ENCODE assay signal across 8 cellular contexts in the genomic region with DNA sequence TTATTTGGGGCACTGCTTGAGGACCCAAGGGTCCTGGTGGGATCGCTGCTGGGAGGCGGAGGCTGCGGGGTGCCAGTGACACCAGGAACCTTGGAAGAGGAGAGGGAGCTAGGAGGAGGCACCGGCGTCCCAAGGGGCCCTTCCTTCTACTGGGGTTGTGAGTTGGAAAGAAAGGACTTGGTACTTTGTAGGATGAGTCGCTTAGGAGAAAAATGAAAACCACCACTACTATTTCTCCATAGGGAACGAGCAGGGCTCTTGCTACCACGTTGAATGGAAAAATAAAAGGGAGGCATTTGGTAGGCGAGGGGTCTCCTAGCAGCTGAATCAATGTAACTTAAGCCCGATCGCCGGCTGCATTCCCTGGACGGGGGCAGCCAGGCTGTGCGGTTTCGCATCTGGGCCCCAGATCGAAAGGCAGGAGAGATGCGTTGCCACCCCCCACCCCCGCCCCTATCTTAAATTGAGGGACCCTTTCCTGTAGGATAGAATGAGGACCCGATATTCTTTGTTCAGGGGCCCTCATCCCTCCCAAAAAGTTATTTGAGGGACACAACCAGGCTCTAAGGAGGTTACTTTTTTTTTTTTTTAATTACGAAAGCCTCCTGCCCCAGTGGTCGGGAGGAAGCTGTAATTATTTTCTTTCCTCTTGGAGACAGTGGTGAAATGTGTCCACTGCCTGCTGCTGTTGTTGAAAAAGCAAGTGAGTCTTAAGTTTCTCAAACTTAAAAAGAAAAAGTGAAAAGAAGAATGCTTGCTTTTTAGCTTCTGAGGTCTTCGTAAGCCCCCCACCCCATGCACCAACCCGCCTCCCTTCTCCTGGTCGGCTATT. TPM values are rescaled to one million over a fixed set of nuclear protein-coding genes. Genes with fewer than 3 reads are reported as not detected.
DNase-seq lines count a peak whose midpoint lies in the region; ATAC-seq, FAIRE-seq and TF ChIP-seq lines count a peak whose summit lies in the region.

No MANE protein-coding gene starts in this region.

- peak overlapping the region; percentile 63 for H3K4me3 ChIP-seq in AG04450 (ENCODE audit: low read depth, low read length)
- H3K4me3 ChIP-seq in bronchial epithelial cell (ENCODE audit: low read depth, low read length), result peak overlapping the region; percentile 65
- H3K4me3 ChIP-seq in naive thymus-derived CD4-positive, alpha-beta T cell (ENCODE audit: low read length), result no peak overlapping the region

- CTCF ChIA-PET in AG04450 (lab: Charles Lee), result interaction anchor here (0.6 to 1.5 kb wide), 5 partner anchors 9 to 115 kb away, joined by 3 to 5 read pairs (median 4); no protein-coding TSS in a partner anchor
- CTCF ChIA-PET in naive thymus-derived CD4-positive, alpha-beta T cell (lab: Charles Lee), result no interaction called here

- intact Hi-C loops in naive thymus-derived CD4-positive, alpha-beta T cell (cut with micrococcal nuclease), result loop anchor here in 1 of 2 donors (2.0 kb wide), 1 partner anchor 28 kb away; no protein-coding TSS in a partner anchor

- no peaks in the 10 kb centered on the region for H3K9me3 Mint-ChIP-seq in HFFc6
- H3K9me3 Mint-ChIP-seq in naive thymus-derived CD4-positive, alpha-beta T cell, result peaks cover 0 to 3% (median 0%) of the 10 kb centered on the region in 11 donors

- peaks cover 24% of the 10 kb centered on the region for H3K27me3 ChIP-seq in AG04450 (ENCODE audit: control insufficient read depth, insufficient read depth, low read length)
- H3K27me3 ChIP-seq in bronchial epithelial cell (ENCODE audit: control insufficient read depth, insufficient read depth, low read length), result peaks cover 1% of the 10 kb centered on the region
- H3K27me3 ChIP-seq in naive thymus-derived CD4-positive, alpha-beta T cell (ENCODE audit: control insufficient read depth in 2 of 2, insufficient read depth in 2 of 2, low read length in 2 of 2), result no peaks in the 10 kb centered on the region

- ATAC-seq in naive thymus-derived CD4-positive, alpha-beta T cell, result no peak
- no peak for ATAC-seq in GM18511 (IDR thresholded peaks at IDR 0.05; ENCODE audit: unreplicated experiment)
- ATAC-seq in GM21737 (IDR thresholded peaks at IDR 0.05; ENCODE audit: unreplicated experiment), result no peak

- no peak overlapping the region for H3K27ac Mint-ChIP-seq in HFFc6
- H3K27ac Mint-ChIP-seq in naive thymus-derived CD4-positive, alpha-beta T cell, result no peak overlapping the region

- TF ChIP-seq CTCF in AG04450 (IDR thresholded peaks at IDR 0.05; ENCODE audit: low read depth, low read length) (no peak), HFFc6 (IDR thresholded peaks at IDR 0.05) (no peak), bronchial epithelial cell (IDR thresholded peaks at IDR 0.05; ENCODE audit: insufficient read depth, low read length, severe bottlenecking) (no peak)

- DNase-seq in AG04450 (ENCODE audit: low read depth, low spot score), result no peak
- DNase-seq in HFFc6, result no peak
- no peak for DNase-seq in bronchial epithelial cell (ENCODE audit: low read depth)
- no peak for DNase-seq in naive thymus-derived CD4-positive, alpha-beta T cell
- no peak for DNase-seq in OCI-M1 (lab: John Stamatoyannopoulos, UW)
- no peak for DNase-seq in activated CD4-positive, alpha-beta T cell treated with anti-CD3 and anti-CD28 coated beads for 1 hour

- no peak for FAIRE-seq in bronchial epithelial cell (lab: Jason Lieb, UNC)

- no peaks in the 10 kb centered on the region for H3K36me3 Mint-ChIP-seq in HFFc6 (ENCODE audit: low read depth)
- peaks cover 0 to 4% (median 2%) of the 10 kb centered on the region in 5 donors for H3K36me3 Mint-ChIP-seq in naive thymus-derived CD4-positive, alpha-beta T cell

- no peak overlapping the region for H3K27ac ChIP-seq in AG04450 (ENCODE audit: low read depth, low read length)
- no peak overlapping the region for H3K27ac ChIP-seq in naive thymus-derived CD4-positive, alpha-beta T cell (ENCODE audit: low read depth, low read length)

- H3K27me3 Mint-ChIP-seq in HFFc6 (ENCODE audit: insufficient read depth), result peaks cover 58% of the 10 kb centered on the region
- H3K27me3 Mint-ChIP-seq in naive thymus-derived CD4-positive, alpha-beta T cell, result peaks cover 58 to 73% (median 68%) of the 10 kb centered on the region in 5 donors

- H3K4me1 Mint-ChIP-seq in HFFc6 (ENCODE audit: low read depth), result peaks cover 42% of the 10 kb centered on the region
- peaks cover 15 to 41% (median 27%) of the 10 kb centered on the region in 7 donors for H3K4me1 Mint-ChIP-seq in naive thymus-derived CD4-positive, alpha-beta T cell

- H3K4me3 Mint-ChIP-seq in HFFc6, result peak overlapping the region; percentile 40; the same call in 1 of the 2 replicates
- H3K4me3 Mint-ChIP-seq in naive thymus-derived CD4-positive, alpha-beta T cell, result peak overlapping the region; percentile 66 to 91 (median 78)

- POLR2A ChIA-PET in AG04450 (lab: Yijun Ruan, JAX), result interaction anchor here (0.6 kb wide), 1 partner anchor 14 kb away, joined by 3 read pairs; no protein-coding TSS in a partner anchor
- POLR2A ChIA-PET in naive thymus-derived CD4-positive, alpha-beta T cell (lab: Charles Lee), result no interaction called here

- no peaks in the 10 kb centered on the region; the same call in 1 of the 2 replicates for H3K9me3 ChIP-seq in AG04450 (ENCODE audit: control insufficient read depth, insufficient read depth, low read length)
- no peaks in the 10 kb centered on the region for H3K9me3 ChIP-seq in naive thymus-derived CD4-positive, alpha-beta T cell (ENCODE audit: control insufficient read depth in 2 of 3, low read length in 3 of 3)

- H3K36me3 ChIP-seq in bronchial epithelial cell (ENCODE audit: control insufficient read depth, insufficient read depth, low read length), result no peaks in the 10 kb centered on the region
- H3K36me3 ChIP-seq in naive thymus-derived CD4-positive, alpha-beta T cell (ENCODE audit: control insufficient read depth in 2 of 3, insufficient read depth in 3 of 3, low read length in 3 of 3), result no peaks in the 10 kb centered on the region

- peaks cover 0 to 11% of the 10 kb centered on the region in 2 donors for H3K4me1 ChIP-seq in naive thymus-derived CD4-positive, alpha-beta T cell (ENCODE audit: control insufficient read depth in 2 of 2, insufficient read depth in 2 of 2, low read length in 2 of 2)

RNA-seq across cellular contexts. Expression of gene IGFBP2, which starts 1.3 kb away (rescaled TPM):
- polyA plus RNA-seq in AG04450 (2011; rRNA removed), result 25.2 and 41.7 TPM in 2 replicates
- 4.3 and 8.8 TPM in 2 replicates for polyA minus RNA-seq in AG04450 (2011; rRNA and poly(A)+ RNA removed)
- under 1 TPM in 2 of 6 experiments, not detected in 4; 0.28 to 0.40 TPM for total RNA-seq in HFFc6 (2021; fragmentation: NEBNext Ultra II Directional; extraction: Animal tissue kit (Norgen Biotek cat#: 25700))
- total RNA-seq in bronchial epithelial cell, result 41.1 and 329 TPM in 2 replicates
- total RNA-seq in naive thymus-derived CD4-positive, alpha-beta T cell, result 10 to 100 TPM in 1 of 5 experiments, not detected in 4; 58.9 TPM
- polyA plus RNA-seq in naive thymus-derived CD4-positive, alpha-beta T cell, result under 1 TPM in 1 of 2 donors, not detected in 1; 0.18 TPM
